Comparison of ENCODE assay signal across 22 cellular contexts in the genomic region with DNA sequence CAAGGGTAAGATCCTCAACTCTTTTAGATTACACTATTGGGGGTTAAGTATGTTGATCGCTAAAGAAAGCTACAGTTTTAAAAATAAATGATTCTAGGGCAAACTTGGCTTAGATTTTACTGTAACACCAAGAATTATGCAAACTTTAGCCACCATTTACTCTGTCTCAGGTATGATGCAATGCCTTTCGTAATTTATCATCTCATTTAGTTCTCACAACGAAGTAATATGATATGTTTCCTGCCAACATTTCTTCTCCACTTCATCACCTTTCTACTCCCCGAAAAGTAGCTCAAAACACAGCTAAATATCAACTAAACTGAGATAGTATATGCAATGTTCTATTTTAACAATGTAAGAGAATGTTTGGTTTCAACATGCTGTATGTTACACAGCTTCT. TPM values are rescaled to one million over a fixed set of nuclear protein-coding genes. Genes with fewer than 3 reads are reported as not detected.
DNase-seq lines count a peak whose midpoint lies in the region; ATAC-seq and TF ChIP-seq lines count a peak whose summit lies in the region.
"Had no signal": no experiment of that assay in that cellular context is flagged by ENCODE, and none has a peak within 500 bp of the region (broad histone marks: within the 10 kb centered on the region; RNA-seq: fewer than 3 reads in every experiment).

No MANE protein-coding gene starts in this region.

- no peaks in the 10 kb centered on the region for H3K9me3 Mint-ChIP-seq in activated T-cell treated with anti-CD3 and anti-CD28 coated beads, Interleukin-2, amount 50 U/mL, for 72 hours
- no peaks in the 10 kb centered on the region for H3K9me3 Mint-ChIP-seq in activated T-cell treated with anti-CD3 and anti-CD28 coated beads, Interleukin-2, amount 50 U/mL, for 4 hours
- H3K9me3 Mint-ChIP-seq: CD8-positive, alpha-beta memory T cell; GM23338; HFFc6 had no signal

- H3K4me3 ChIP-seq in HL-60 (replicated peaks; ENCODE audit: insufficient read depth, low read length) (no peak overlapping the region), neutrophil (ENCODE audit: low read depth in 1 of 2, low read length in 1 of 2) (no peak overlapping the region), esophagus muscularis mucosa (no peak overlapping the region)
- H3K4me3 ChIP-seq: GM23338 had no signal

- H3K27ac Mint-ChIP-seq in activated T-cell treated with anti-CD3 and anti-CD28 coated beads, Interleukin-2, amount 50 U/mL, for 72 hours, result peak overlapping the region; percentile 77
- H3K27ac Mint-ChIP-seq: HFFc6 had no signal

- H3K4me1 ChIP-seq in neutrophil (ENCODE audit: control insufficient read depth in 1 of 2, insufficient read depth in 1 of 2, low read depth in 1 of 2, low read length in 1 of 2) (peaks cover 8 to 9% of the 10 kb centered on the region in 2 experiments), esophagus muscularis mucosa (no peaks in the 10 kb centered on the region)
- H3K4me1 ChIP-seq: BE2C had no signal

- H3K4me3 Mint-ChIP-seq in activated T-cell treated with anti-CD3 and anti-CD28 coated beads, Interleukin-2, amount 50 U/mL, for 72 hours, result no peak overlapping the region
- no peak overlapping the region for H3K4me3 Mint-ChIP-seq in activated T-cell treated with anti-CD3 and anti-CD28 coated beads, Interleukin-2, amount 50 U/mL, for 4 hours
- H3K4me3 Mint-ChIP-seq: CD8-positive, alpha-beta memory T cell; GM23338; HFFc6 had no signal

- no peaks in the 10 kb centered on the region for H3K9me3 ChIP-seq in neutrophil
- H3K9me3 ChIP-seq in esophagus muscularis mucosa, result no peaks in the 10 kb centered on the region
- H3K9me3 ChIP-seq: BE2C had no signal

- H3K36me3 ChIP-seq in neutrophil, result peaks cover 42% of the 10 kb centered on the region
- H3K36me3 ChIP-seq in esophagus muscularis mucosa, result peaks cover 39 to 95% (median 74%) of the 10 kb centered on the region in 4 donors

- 89% methylated on average over 4 of the region's 4 CpGs for WGBS in esophagus muscularis mucosa

- no peak for ATAC-seq in activated T-cell treated with anti-CD3 and anti-CD28 coated beads, Interleukin-2, amount 50 U/mL, for 72 hours (replicated peaks in 1 of 2)
- no peak for ATAC-seq in activated T-cell treated with anti-CD3 and anti-CD28 coated beads, Interleukin-2, amount 50 U/mL, for 4 hours
- ATAC-seq in HG03460 (IDR thresholded peaks at IDR 0.05; ENCODE audit: unreplicated experiment), result no peak
- ATAC-seq: GM23338, Panc1 had no signal

- no peaks in the 10 kb centered on the region for H3K4me1 Mint-ChIP-seq in activated T-cell treated with anti-CD3 and anti-CD28 coated beads, Interleukin-2, amount 50 U/mL, for 72 hours (ENCODE audit: low read depth)
- peaks cover 1% of the 10 kb centered on the region for H3K4me1 Mint-ChIP-seq in activated T-cell treated with anti-CD3 and anti-CD28 coated beads, Interleukin-2, amount 50 U/mL, for 4 hours (ENCODE audit: low read depth)
- H3K4me1 Mint-ChIP-seq: GM23338 had no signal

- no peak for DNase-seq in activated T-cell treated with anti-CD3 and anti-CD28 coated beads, Interleukin-2, amount 50 U/mL, for 72 hours
- no peak for DNase-seq in activated T-cell treated with anti-CD3 and anti-CD28 coated beads, Interleukin-2, amount 50 U/mL, for 4 hours
- peak; percentile 13 to 59 for DNase-seq in HL-60 (ENCODE audit: low read depth in 1 of 2, low spot score in 1 of 2)
- peak; percentile 66 for DNase-seq in amniotic epithelial cell (ENCODE audit: low read depth)
- DNase-seq in hepatic stellate cell (ENCODE audit: low spot score), result no peak
- no peak for DNase-seq in esophagus muscularis mucosa (ENCODE audit: extremely low spot score)
- DNase-seq: ACHN; BE2C; CD8-positive, alpha-beta memory T cell; DND-41; GDM1; HFFc6; Karpas-422; NCI-H1436 treated with DMSO at 0.1 percent for 48 hours; NCI-H226; NCI-H526 treated with DMSO at 0.1 percent for 48 hours; NK-92 treated with Interleukin-12 subunit alpha and Interleukin-12 subunit beta, amount 100 ng/mL, for 24 hours; Right ventricle myocardium superior had no signal

- H3K27me3 ChIP-seq in HL-60 (ENCODE audit: insufficient read depth, poor library complexity, severe bottlenecking), result no peaks in the 10 kb centered on the region
- no peaks in the 10 kb centered on the region for H3K27me3 ChIP-seq in neutrophil
- H3K27me3 ChIP-seq in esophagus muscularis mucosa, result no peaks in the 10 kb centered on the region
- H3K27me3 ChIP-seq: BE2C had no signal

- TF ChIP-seq EP300 in esophagus muscularis mucosa (IDR thresholded peaks at IDR 0.05), result no peak

- no peak for TF ChIP-seq POLR2A in esophagus muscularis mucosa (IDR thresholded peaks at IDR 0.05; ENCODE audit: low read depth)

- TF ChIP-seq CTCF in HL-60 (IDR thresholded peaks at IDR 0.05; ENCODE audit: insufficient read depth, low read length) (no peak), neutrophil (IDR thresholded peaks at IDR 0.05) (no peak), esophagus muscularis mucosa (IDR thresholded peaks at IDR 0.05) (no peak)

- intact Hi-C loops in esophagus muscularis mucosa (cut with DNase I), result no loop called here

- H3K27ac ChIP-seq in HL-60 (replicated peaks), result no peak overlapping the region
- peak overlapping the region; percentile 54 for H3K27ac ChIP-seq in neutrophil
- no peak overlapping the region for H3K27ac ChIP-seq in esophagus muscularis mucosa (replicated peaks in 1 of 4)

- H3K27me3 Mint-ChIP-seq in activated T-cell treated with anti-CD3 and anti-CD28 coated beads, Interleukin-2, amount 50 U/mL, for 72 hours (ENCODE audit: low read depth), result no peaks in the 10 kb centered on the region
- H3K27me3 Mint-ChIP-seq in activated T-cell treated with anti-CD3 and anti-CD28 coated beads, Interleukin-2, amount 50 U/mL, for 4 hours (ENCODE audit: low read depth), result no peaks in the 10 kb centered on the region
- H3K27me3 Mint-ChIP-seq: CD8-positive, alpha-beta memory T cell had no signal

- peaks cover 11 to 35% of the 10 kb centered on the region in 2 donors for H3K36me3 Mint-ChIP-seq in activated T-cell treated with anti-CD3 and anti-CD28 coated beads, Interleukin-2, amount 50 U/mL, for 72 hours (ENCODE audit: insufficient read depth in 2 of 2)
- H3K36me3 Mint-ChIP-seq in activated T-cell treated with anti-CD3 and anti-CD28 coated beads, Interleukin-2, amount 50 U/mL, for 4 hours (ENCODE audit: insufficient read depth), result peaks cover 39% of the 10 kb centered on the region

RNA-seq across cellular contexts. Expression of gene FAM133B, which starts 21.1 kb away (rescaled TPM):
- 10 to 100 TPM; 30.3 to 35.7 TPM for total RNA-seq in activated T-cell treated with anti-CD3 and anti-CD28 coated beads, Interleukin-2, amount 50 U/mL, for 72 hours
- total RNA-seq in activated T-cell treated with anti-CD3 and anti-CD28 coated beads, Interleukin-2, amount 50 U/mL, for 4 hours, result 10 to 100 TPM; 35.3 to 37.8 (median 36.0) TPM
- total RNA-seq in esophagus muscularis mucosa, result 10 to 100 TPM; 15.7 to 22.0 (median 19.2) TPM

RNA-seq across cellular contexts. Expression of gene RBM48, which starts 40.5 kb away (rescaled TPM):
- total RNA-seq in activated T-cell treated with anti-CD3 and anti-CD28 coated beads, Interleukin-2, amount 50 U/mL, for 72 hours, result 10 to 100 TPM; 13.5 to 16.1 TPM
- total RNA-seq in activated T-cell treated with anti-CD3 and anti-CD28 coated beads, Interleukin-2, amount 50 U/mL, for 4 hours, result 10 to 100 TPM; 12.4 to 15.7 (median 13.2) TPM
- 10 to 100 TPM in 2 of 4 donors, 1 to 10 TPM in 2; 8.3 to 11.6 (median 10.1) TPM for total RNA-seq in esophagus muscularis mucosa

RNA-seq across cellular contexts. Expression of gene PEX1, which starts 40.8 kb away (rescaled TPM):
- 10 to 100 TPM; 20.8 to 22.8 TPM for total RNA-seq in activated T-cell treated with anti-CD3 and anti-CD28 coated beads, Interleukin-2, amount 50 U/mL, for 72 hours
- 10 to 100 TPM; 12.4 to 15.9 (median 14.2) TPM for total RNA-seq in activated T-cell treated with anti-CD3 and anti-CD28 coated beads, Interleukin-2, amount 50 U/mL, for 4 hours
- total RNA-seq in esophagus muscularis mucosa, result 10 to 100 TPM; 12.9 to 19.5 (median 14.1) TPM

Comparison
In these comparisons a context has a peak if more than half of its experiments do, and no peak if none do; other contexts are left out.
1. DNase-seq: peak in HL-60 (2 of 2) and amniotic epithelial cell (single experiment); none in activated T-cell treated with anti-CD3 and anti-CD28 coated beads, Interleukin-2, amount 50 U/mL, for 72 hours (0 of 2), activated T-cell treated with anti-CD3 and anti-CD28 coated beads, Interleukin-2, amount 50 U/mL, for 4 hours (single experiment), hepatic stellate cell (single experiment) and esophagus muscularis mucosa (single experiment).